In the genomic region with DNA sequence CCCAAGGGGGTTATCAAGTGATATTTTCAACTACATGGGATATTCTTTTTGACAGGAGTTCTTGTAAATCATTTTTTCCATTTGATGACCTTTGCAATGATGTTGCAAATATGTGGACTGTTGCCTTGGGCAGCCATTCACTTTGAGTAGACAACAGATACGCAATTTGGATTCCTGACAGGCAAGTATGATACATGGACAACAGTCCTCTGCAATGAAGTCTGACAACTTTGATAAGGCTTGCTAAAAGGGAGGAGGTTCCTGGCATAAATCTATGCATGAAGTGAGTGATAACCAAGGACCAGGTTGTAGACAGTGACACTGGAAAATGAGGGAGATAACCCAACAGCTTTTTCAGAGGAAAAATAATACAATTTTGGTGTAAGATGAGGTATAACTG, we compare ENCODE assay signal across 1 cellular context.
A peak's percentile ranks its signal among the peaks of the same experiment; 100 is the strongest.
TF ChIP-seq lines count a peak whose summit lies in the region.

No MANE protein-coding gene starts in this region.

TF ChIP-seq in K562, 482 proteins besides CTCF, POLR2A, EP300 and RAD21 (continued from another document and continues in another):
- TF ChIP-seq ZBTB33 (CRISPR knock-in tag; IDR thresholded peaks at IDR 0.05) (no peak), NFYB (IDR thresholded peaks at IDR 0.05; ENCODE audit: extremely low read depth, insufficient read length) (no peak), TBP (optimal IDR thresholded peaks at IDR 0.05; ENCODE audit: low read depth, low read length) (no peak), SREBF2 (CRISPR knock-in tag; IDR thresholded peaks at IDR 0.05) (no peak), HINFP (tag; conservative IDR thresholded peaks at IDR 0.05; ENCODE audit: low read depth) (no peak), SMAD2 (IDR thresholded peaks at IDR 0.05; ENCODE audit: low read depth, low read length) (no peak), SMARCE1 (IDR thresholded peaks at IDR 0.05) (peak; percentile 43; the same call in 1 of the 2 replicates), ZKSCAN1 (IDR thresholded peaks at IDR 0.05; ENCODE audit: low read depth, low read length) (no peak), NCOA4 (IDR thresholded peaks at IDR 0.05; ENCODE audit: partially characterized antibody) (no peak), RCOR1 (IDR thresholded peaks at IDR 0.05; ENCODE audit: borderline replicate concordance in 1 of 2, low read depth in 2 of 2, low read length in 2 of 2) (peak; percentile 84 to 99), ZC3H4 (CRISPR knock-in tag; IDR thresholded peaks at IDR 0.05; ENCODE audit: borderline replicate concordance) (no peak), ZFPM2 (CRISPR knock-in tag; IDR thresholded peaks at IDR 0.05) (no peak), MYBL2 (IDR thresholded peaks at IDR 0.05; ENCODE audit: low read depth) (no peak), MYBL2 (CRISPR knock-in tag; IDR thresholded peaks at IDR 0.05; ENCODE audit: borderline replicate concordance) (no peak), MBD2 (IDR thresholded peaks at IDR 0.05; ENCODE audit: borderline replicate concordance, low read depth) (no peak; the same call in 1 of the 2 replicates), ZNF695 (CRISPR knock-in tag; IDR thresholded peaks at IDR 0.05) (no peak), PHF8 (IDR thresholded peaks at IDR 0.05; ENCODE audit: borderline replicate concordance, low read length) (no peak), ARNT (IDR thresholded peaks at IDR 0.05) (peak; percentile 78 to 79; a peak in 2 of 4 replicates), HDAC3 (IDR thresholded peaks at IDR 0.05; ENCODE audit: borderline replicate concordance, partially characterized antibody) (peak; percentile 76), PPARD (CRISPR knock-in tag; IDR thresholded peaks at IDR 0.05) (no peak), GTF2E2 (tag; IDR thresholded peaks at IDR 0.05) (no peak), SIN3A (IDR thresholded peaks at IDR 0.05; ENCODE audit: borderline replicate concordance in 2 of 2, control insufficient read depth in 1 of 2, low read depth in 2 of 2, low read length in 2 of 2) (no peak), TGIF2 (CRISPR knock-in tag; IDR thresholded peaks at IDR 0.05) (no peak), CBX3 (IDR thresholded peaks at IDR 0.05; ENCODE audit: borderline replicate concordance in 1 of 2, low read length in 2 of 2) (peak in 1 of 2 experiments; percentile 79; a peak in 1 of 3 replicates), HNRNPK (IDR thresholded peaks at IDR 0.05; ENCODE audit: low read depth, low read length, poor library complexity, severe bottlenecking) (no peak), BCL6 (CRISPR knock-in tag; IDR thresholded peaks at IDR 0.05) (no peak), MAFK (IDR thresholded peaks at IDR 0.05; ENCODE audit: low read length) (peak; percentile 40; the same call in 1 of the 2 replicates), NR2C1 (IDR thresholded peaks at IDR 0.05) (no peak), NR2C1 (tag; IDR thresholded peaks at IDR 0.05) (0 out of 2 replicates have a peak, but pooled peaks have one; percentile 33), DNMT1 (IDR thresholded peaks at IDR 0.05) (no peak), E2F6 (IDR thresholded peaks at IDR 0.05; ENCODE audit: borderline replicate concordance in 1 of 2, extremely low read depth in 1 of 2, insufficient read depth in 1 of 2, insufficient read length in 1 of 2, low read depth in 1 of 2, low read length in 1 of 2, poor library complexity in 1 of 2, severe bottlenecking in 1 of 2) (no peak), SMC3 (conservative IDR thresholded peaks at IDR 0.05; ENCODE audit: insufficient read depth, low read depth, low read length) (no peak), MAFF (IDR thresholded peaks at IDR 0.05; ENCODE audit: low read length) (peak; percentile 20; the same call in 1 of the 2 replicates), POLR3G (IDR thresholded peaks at IDR 0.05; ENCODE audit: extremely low read depth, insufficient read length, insufficient replicate concordance) (no peak), BDP1 (IDR thresholded peaks at IDR 0.05; ENCODE audit: insufficient read depth, insufficient read length) (no peak), KDM1A (IDR thresholded peaks at IDR 0.05) (peak; percentile 98), MCM7 (IDR thresholded peaks at IDR 0.05) (no peak), SLC30A9 (CRISPR knock-in tag; IDR thresholded peaks at IDR 0.05) (no peak), IRF2 (CRISPR knock-in tag; IDR thresholded peaks at IDR 0.05) (no peak), SP2 (IDR thresholded peaks at IDR 0.05; ENCODE audit: extremely low read depth, low read depth, low read length, poor library complexity, severe bottlenecking) (no peak), CGGBP1 (CRISPR knock-in tag; IDR thresholded peaks at IDR 0.05) (no peak), ILK (tag; IDR thresholded peaks at IDR 0.05; ENCODE audit: borderline replicate concordance, low read depth) (no peak), HDAC1 (IDR thresholded peaks at IDR 0.05) (peak in 1 of 2 experiments; percentile 88; a peak in 2 of 4 replicates), RFX1 (IDR thresholded peaks at IDR 0.05) (peak; percentile 48), PCBP1 (IDR thresholded peaks at IDR 0.05; ENCODE audit: low read depth, low read length, poor library complexity, severe bottlenecking) (no peak), GATA2 (CRISPR knock-in tag; IDR thresholded peaks at IDR 0.05) (peak; percentile 88), MYC (IDR thresholded peaks at IDR 0.05; ENCODE audit: low read depth, low read length) (no peak), MYC (CRISPR knock-in tag; IDR thresholded peaks at IDR 0.05; ENCODE audit: borderline replicate concordance, low read depth) (no peak), THRA (IDR thresholded peaks at IDR 0.05) (no peak)
- TF ChIP-seq, protein P1, sequence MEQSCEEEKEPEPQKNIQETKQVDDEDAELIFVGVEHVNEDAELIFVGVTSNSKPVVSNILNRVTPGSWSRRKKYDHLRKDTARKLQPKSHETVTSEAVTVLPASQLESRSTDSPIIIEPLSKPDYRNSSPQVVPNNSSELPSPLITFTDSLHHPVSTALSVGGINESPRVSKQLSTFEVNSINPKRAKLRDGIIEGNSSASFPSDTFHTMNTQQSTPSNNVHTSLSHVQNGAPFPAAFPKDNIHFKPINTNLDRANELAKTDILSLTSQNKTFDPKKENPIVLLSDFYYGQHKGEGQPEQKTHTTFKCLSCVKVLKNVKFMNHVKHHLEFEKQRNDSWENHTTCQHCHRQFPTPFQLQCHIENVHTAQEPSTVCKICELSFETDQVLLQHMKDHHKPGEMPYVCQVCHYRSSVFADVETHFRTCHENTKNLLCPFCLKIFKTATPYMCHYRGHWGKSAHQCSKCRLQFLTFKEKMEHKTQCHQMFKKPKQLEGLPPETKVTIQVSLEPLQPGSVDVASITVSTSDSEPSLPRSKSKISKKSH (CRISPR knock-in tag; IDR thresholded peaks at IDR 0.05) = no peak
- TF ChIP-seq, protein P2, sequence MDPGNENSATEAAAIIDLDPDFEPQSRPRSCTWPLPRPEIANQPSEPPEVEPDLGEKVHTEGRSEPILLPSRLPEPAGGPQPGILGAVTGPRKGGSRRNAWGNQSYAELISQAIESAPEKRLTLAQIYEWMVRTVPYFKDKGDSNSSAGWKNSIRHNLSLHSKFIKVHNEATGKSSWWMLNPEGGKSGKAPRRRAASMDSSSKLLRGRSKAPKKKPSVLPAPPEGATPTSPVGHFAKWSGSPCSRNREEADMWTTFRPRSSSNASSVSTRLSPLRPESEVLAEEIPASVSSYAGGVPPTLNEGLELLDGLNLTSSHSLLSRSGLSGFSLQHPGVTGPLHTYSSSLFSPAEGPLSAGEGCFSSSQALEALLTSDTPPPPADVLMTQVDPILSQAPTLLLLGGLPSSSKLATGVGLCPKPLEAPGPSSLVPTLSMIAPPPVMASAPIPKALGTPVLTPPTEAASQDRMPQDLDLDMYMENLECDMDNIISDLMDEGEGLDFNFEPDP (CRISPR knock-in tag; IDR thresholded peaks at IDR 0.05) = no peak
- TF ChIP-seq, protein P3, sequence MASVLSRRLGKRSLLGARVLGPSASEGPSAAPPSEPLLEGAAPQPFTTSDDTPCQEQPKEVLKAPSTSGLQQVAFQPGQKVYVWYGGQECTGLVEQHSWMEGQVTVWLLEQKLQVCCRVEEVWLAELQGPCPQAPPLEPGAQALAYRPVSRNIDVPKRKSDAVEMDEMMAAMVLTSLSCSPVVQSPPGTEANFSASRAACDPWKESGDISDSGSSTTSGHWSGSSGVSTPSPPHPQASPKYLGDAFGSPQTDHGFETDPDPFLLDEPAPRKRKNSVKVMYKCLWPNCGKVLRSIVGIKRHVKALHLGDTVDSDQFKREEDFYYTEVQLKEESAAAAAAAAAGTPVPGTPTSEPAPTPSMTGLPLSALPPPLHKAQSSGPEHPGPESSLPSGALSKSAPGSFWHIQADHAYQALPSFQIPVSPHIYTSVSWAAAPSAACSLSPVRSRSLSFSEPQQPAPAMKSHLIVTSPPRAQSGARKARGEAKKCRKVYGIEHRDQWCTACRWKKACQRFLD (CRISPR knock-in tag; IDR thresholded peaks at IDR 0.05) = peak; percentile 75; the same call in 1 of the 2 replicates
- TF ChIP-seq, protein P4, sequence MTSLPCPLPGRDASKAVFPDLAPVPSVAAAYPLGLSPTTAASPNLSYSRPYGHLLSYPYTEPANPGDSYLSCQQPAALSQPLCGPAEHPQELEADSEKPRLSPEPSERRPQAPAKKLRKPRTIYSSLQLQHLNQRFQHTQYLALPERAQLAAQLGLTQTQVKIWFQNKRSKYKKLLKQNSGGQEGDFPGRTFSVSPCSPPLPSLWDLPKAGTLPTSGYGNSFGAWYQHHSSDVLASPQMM (CRISPR knock-in tag; IDR thresholded peaks at IDR 0.05) = no peak
- TF ChIP-seq, protein P5, sequence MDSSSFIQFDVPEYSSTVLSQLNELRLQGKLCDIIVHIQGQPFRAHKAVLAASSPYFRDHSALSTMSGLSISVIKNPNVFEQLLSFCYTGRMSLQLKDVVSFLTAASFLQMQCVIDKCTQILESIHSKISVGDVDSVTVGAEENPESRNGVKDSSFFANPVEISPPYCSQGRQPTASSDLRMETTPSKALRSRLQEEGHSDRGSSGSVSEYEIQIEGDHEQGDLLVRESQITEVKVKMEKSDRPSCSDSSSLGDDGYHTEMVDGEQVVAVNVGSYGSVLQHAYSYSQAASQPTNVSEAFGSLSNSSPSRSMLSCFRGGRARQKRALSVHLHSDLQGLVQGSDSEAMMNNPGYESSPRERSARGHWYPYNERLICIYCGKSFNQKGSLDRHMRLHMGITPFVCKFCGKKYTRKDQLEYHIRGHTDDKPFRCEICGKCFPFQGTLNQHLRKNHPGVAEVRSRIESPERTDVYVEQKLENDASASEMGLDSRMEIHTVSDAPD (CRISPR knock-in tag; IDR thresholded peaks at IDR 0.05) = no peak
- TF ChIP-seq, protein P6, sequence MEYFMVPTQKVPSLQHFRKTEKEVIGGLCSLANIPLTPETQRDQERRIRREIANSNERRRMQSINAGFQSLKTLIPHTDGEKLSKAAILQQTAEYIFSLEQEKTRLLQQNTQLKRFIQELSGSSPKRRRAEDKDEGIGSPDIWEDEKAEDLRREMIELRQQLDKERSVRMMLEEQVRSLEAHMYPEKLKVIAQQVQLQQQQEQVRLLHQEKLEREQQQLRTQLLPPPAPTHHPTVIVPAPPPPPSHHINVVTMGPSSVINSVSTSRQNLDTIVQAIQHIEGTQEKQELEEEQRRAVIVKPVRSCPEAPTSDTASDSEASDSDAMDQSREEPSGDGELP (CRISPR knock-in tag; IDR thresholded peaks at IDR 0.05; ENCODE audit: borderline replicate concordance) = no peak
